Comparison of ENCODE assay signal across 20 cellular contexts in the genomic region with DNA sequence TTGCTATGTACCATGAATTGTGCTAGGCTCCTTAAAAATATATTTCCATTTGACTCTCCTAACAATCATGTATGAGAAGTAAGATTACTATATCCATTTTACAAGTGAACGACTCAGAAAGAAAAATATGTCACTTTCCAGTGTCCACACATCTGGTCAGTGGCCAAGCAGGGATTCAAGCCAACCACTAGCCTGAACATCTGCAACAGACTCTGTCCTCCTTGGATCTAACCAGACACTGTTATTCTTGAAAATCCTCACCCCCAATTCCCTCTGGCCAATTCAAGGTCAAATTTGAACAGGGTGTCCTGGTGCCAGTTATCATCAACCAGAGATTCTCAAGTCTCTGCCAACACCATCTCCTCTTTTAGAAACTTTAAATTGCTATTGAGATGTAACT.
A peak's percentile ranks its signal among the peaks of the same experiment; 100 is the strongest.
DNase-seq lines count a peak whose midpoint lies in the region; ATAC-seq and TF ChIP-seq lines count a peak whose summit lies in the region.
"Had no signal": no experiment of that assay in that cellular context is flagged by ENCODE, and none has a peak within 500 bp of the region (broad histone marks: within the 10 kb centered on the region; RNA-seq: fewer than 3 reads in every experiment).

No MANE protein-coding gene starts in this region.

- intact Hi-C loops in Right ventricle myocardium superior (cut with DNase I) (no loop called here), Right ventricle myocardium inferior (cut with DNase I) (loop anchor here (2.0 to 5.0 kb wide), 3 partner anchors 50 to 125 kb away; no protein-coding TSS in a partner anchor), right cardiac atrium (cut with DNase I) (no loop called here)
- intact Hi-C loops in activated CD4-positive, alpha-beta T cell treated with anti-CD3 and anti-CD28 coated beads for 36 hours (cut with DNase I, micrococcal nuclease), result no loop called here

- ATAC-seq in Right ventricle myocardium superior (ENCODE audit: poor library complexity) (peak; percentile 13), Right ventricle myocardium inferior (no peak), right cardiac atrium (no peak)
- ATAC-seq in activated CD4-positive, alpha-beta T cell treated with anti-CD3 and anti-CD28 coated beads for 36 hours, result no peak
- ATAC-seq: HepG2 had no signal

- H3K36me3 ChIP-seq in tibial nerve, result no peaks in the 10 kb centered on the region

- CTCF ChIA-PET in activated CD4-positive, alpha-beta T cell treated with anti-CD3 and anti-CD28 coated beads for 36 hours (lab: Charles Lee), result no interaction called here

- H3K27ac ChIP-seq in right cardiac atrium (ENCODE audit: low read length), result peak overlapping the region; percentile 76
- H3K27ac ChIP-seq in tibial nerve, result peak overlapping the region in 2 of 4 donors; percentile 46 to 69
- H3K27ac ChIP-seq: 22Rv1; BLaER1 treated with 17β-estradiol and CSF1 and Interleukin-3, amounts not matched to agents 10 nM and 100 nM; KMS-11 had no signal

- H3K4me1 Mint-ChIP-seq in chondrocyte (ENCODE audit: low read depth), result peaks cover 79% of the 10 kb centered on the region
- peaks cover 3% of the 10 kb centered on the region for H3K4me1 Mint-ChIP-seq in activated CD4-positive, alpha-beta T cell treated with anti-CD3 and anti-CD28 coated beads for 36 hours

- TF ChIP-seq CTCF in chondrocyte (IDR thresholded peaks at IDR 0.05), result no peak
- no peak for TF ChIP-seq CTCF in tibial nerve (IDR thresholded peaks at IDR 0.05)

- H3K27ac Mint-ChIP-seq in chondrocyte (ENCODE audit: unreplicated experiment), result peak overlapping the region; percentile 17
- no peak overlapping the region for H3K27ac Mint-ChIP-seq in activated CD4-positive, alpha-beta T cell treated with anti-CD3 and anti-CD28 coated beads for 36 hours
- H3K27ac Mint-ChIP-seq: H9 had no signal

- H3K4me3 ChIP-seq in right cardiac atrium (ENCODE audit: low read length) (no peak overlapping the region), tibial nerve (no peak overlapping the region)
- H3K4me3 ChIP-seq: BLaER1 treated with 17β-estradiol and CSF1 and Interleukin-3, amounts not matched to agents 10 nM and 100 nM had no signal

- no peaks in the 10 kb centered on the region for H3K9me3 Mint-ChIP-seq in chondrocyte (ENCODE audit: low read depth)
- H3K9me3 Mint-ChIP-seq in activated CD4-positive, alpha-beta T cell treated with anti-CD3 and anti-CD28 coated beads for 36 hours (ENCODE audit: low read depth), result no peaks in the 10 kb centered on the region
- H3K9me3 Mint-ChIP-seq: CD8-positive, alpha-beta memory T cell; H9 had no signal

- TF ChIP-seq EP300 in tibial nerve (IDR thresholded peaks at IDR 0.05), result no peak

- peaks cover 2% of the 10 kb centered on the region for H3K4me1 ChIP-seq in right cardiac atrium (ENCODE audit: control insufficient read depth, insufficient read depth, low read length)
- H3K4me1 ChIP-seq in tibial nerve, result peaks cover 0 to 44% (median 3%) of the 10 kb centered on the region in 4 donors

- POLR2A ChIA-PET in activated CD4-positive, alpha-beta T cell treated with anti-CD3 and anti-CD28 coated beads for 36 hours (lab: Charles Lee), result no interaction called here

- H3K9me3 ChIP-seq in right cardiac atrium (ENCODE audit: control insufficient read depth, low read length), result no peaks in the 10 kb centered on the region
- no peaks in the 10 kb centered on the region for H3K9me3 ChIP-seq in tibial nerve
- H3K9me3 ChIP-seq: BLaER1 treated with 17β-estradiol and CSF1 and Interleukin-3, amounts not matched to agents 10 nM and 100 nM had no signal

- DNase-seq in Right ventricle myocardium superior (no peak), Right ventricle myocardium inferior (ENCODE audit: missing footprints) (no peak), chondrocyte (ENCODE audit: low spot score) (no peak), right cardiac atrium (peak in 1 of 3 donors; percentile 32), tibial nerve (ENCODE audit: low spot score in 2 of 2) (peak; percentile 55 to 68), nucleus accumbens (lab: John Stamatoyannopoulos, UW) (no peak), NCI-H1694 (lab: John Stamatoyannopoulos, UW) (no peak)
- no peak for DNase-seq in activated CD4-positive, alpha-beta T cell treated with anti-CD3 and anti-CD28 coated beads for 36 hours
- DNase-seq: CD8-positive, alpha-beta memory T cell; DMS79 treated with DMSO at 0.1 percent for 48 hours; H9; MM.1S; NCI-H2029; NCI-H510A; NCI-H82; SHP77 had no signal

- H3K27me3 ChIP-seq in right cardiac atrium (ENCODE audit: control insufficient read depth, insufficient read depth), result no peaks in the 10 kb centered on the region
- H3K27me3 ChIP-seq in tibial nerve, result no peaks in the 10 kb centered on the region
- H3K27me3 ChIP-seq: BLaER1 treated with 17β-estradiol and CSF1 and Interleukin-3, amounts not matched to agents 10 nM and 100 nM had no signal

- WGBS in right cardiac atrium, result 18% methylated on average over 1 of the region's 1 CpG
- WGBS in tibial nerve, 2 donors, result 17 to 24% methylated on average over 1 of the region's 1 CpG

- H3K4me3 Mint-ChIP-seq in chondrocyte (ENCODE audit: unreplicated experiment), result no peak overlapping the region
- no peak overlapping the region for H3K4me3 Mint-ChIP-seq in activated CD4-positive, alpha-beta T cell treated with anti-CD3 and anti-CD28 coated beads for 36 hours
- H3K4me3 Mint-ChIP-seq: CD8-positive, alpha-beta memory T cell; H9 had no signal

- TF ChIP-seq POLR2A in tibial nerve (IDR thresholded peaks at IDR 0.05), result no peak

- H3K27me3 Mint-ChIP-seq in chondrocyte (ENCODE audit: low read depth), result no peaks in the 10 kb centered on the region
- H3K27me3 Mint-ChIP-seq in activated CD4-positive, alpha-beta T cell treated with anti-CD3 and anti-CD28 coated beads for 36 hours, result peaks cover 4% of the 10 kb centered on the region

- no peaks in the 10 kb centered on the region for H3K36me3 Mint-ChIP-seq in chondrocyte (ENCODE audit: low read depth)
- no peaks in the 10 kb centered on the region for H3K36me3 Mint-ChIP-seq in activated CD4-positive, alpha-beta T cell treated with anti-CD3 and anti-CD28 coated beads for 36 hours (ENCODE audit: low read depth)
- H3K36me3 Mint-ChIP-seq: CD8-positive, alpha-beta memory T cell had no signal

Comparison
In these comparisons a context has a peak if more than half of its experiments do, and no peak if none do; other contexts are left out.
1. DNase-seq: peak in tibial nerve (2 of 2); none in Right ventricle myocardium superior (single experiment), Right ventricle myocardium inferior (single experiment), chondrocyte (single experiment), nucleus accumbens (0 of 56), NCI-H1694 (single experiment) and activated CD4-positive, alpha-beta T cell treated with anti-CD3 and anti-CD28 coated beads for 36 hours (single experiment).